Comparison of ENCODE assay signal across 19 cellular contexts in the genomic region with DNA sequence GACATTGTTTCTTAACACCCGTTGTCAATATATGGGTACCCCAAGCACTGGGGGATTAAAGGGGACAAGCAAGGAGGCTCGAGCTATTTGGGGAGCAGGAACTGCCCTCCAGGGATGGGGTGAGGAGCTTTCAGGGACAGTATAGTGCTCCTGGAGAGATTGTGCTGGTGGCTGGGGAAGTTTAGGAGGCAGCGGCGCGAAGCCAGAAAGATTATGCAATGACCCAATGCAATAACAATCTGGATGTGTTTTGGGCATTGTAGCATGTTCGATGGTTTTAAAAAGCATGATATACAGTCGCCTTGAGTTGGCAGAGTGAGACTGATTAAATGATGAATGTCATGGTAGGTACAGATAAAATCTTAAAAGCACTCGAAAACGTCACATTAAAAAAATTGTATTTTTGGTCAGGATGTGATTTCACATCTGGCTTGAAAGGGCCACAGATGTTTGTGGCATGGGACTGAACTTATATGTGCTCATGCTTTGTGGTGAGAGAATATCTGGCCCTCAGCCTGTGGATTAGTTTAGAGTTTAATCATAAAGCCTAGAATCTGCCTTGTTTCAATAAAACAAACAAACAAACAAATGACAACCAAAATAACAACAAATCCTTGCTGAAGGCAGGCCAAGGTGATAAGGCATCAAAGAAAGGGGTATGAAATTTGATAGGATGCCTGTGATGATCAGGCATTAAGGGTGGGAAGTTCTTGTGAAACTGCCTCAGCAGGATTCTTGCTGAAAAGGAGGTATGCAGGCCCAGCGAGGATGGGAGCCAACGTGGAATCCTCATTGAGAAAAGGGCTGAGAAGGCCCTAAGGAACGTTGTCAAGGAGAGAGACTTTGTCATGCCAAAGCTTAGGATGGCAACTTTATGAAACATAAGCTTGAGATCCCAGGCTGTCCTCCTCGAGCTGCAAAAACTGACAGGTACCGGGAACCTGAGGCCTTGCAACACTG.
"Had no signal": no experiment of that assay in that cellular context is flagged by ENCODE, and none has a peak within 500 bp of the region (broad histone marks: within the 10 kb centered on the region; RNA-seq: fewer than 3 reads in every experiment).

No MANE protein-coding gene starts in this region.

- H3K4me3 ChIP-seq: left lung, testis had no signal

- H3K36me3 ChIP-seq: left lung had no signal

- H3K27me3 ChIP-seq: foreskin keratinocyte, left lung, testis had no signal

- DNase-seq: activated B cell treated with CpG ODN at 0.5 μM for 24 hours; activated CD4-positive, alpha-beta T cell treated with anti-CD3 and anti-CD28 coated beads, Interleukin-2, amount 10 ng/mL, durations not matched to agents 7 days and 5 days; activated effector memory CD4-positive, alpha-beta T cell treated with anti-CD3 and anti-CD28 coated beads, Interleukin-2, amount 50 U/mL, for 16 hours; activated T-cell treated with anti-CD3 and anti-CD28 coated beads, Interleukin-2, amount 50 U/mL, for 1 hour; amniotic stem cell; effector memory CD8-positive, alpha-beta T cell; foreskin keratinocyte; islet precursor cell; left lung; mesenchymal stem cell; nephron progenitor cell; stimulated activated CD4-positive, alpha-beta T cell treated with anti-CD3 and anti-CD28 coated beads, Interleukin-4, amount 100 ng/mL, for 1 hour; stimulated activated CD8-positive, alpha-beta memory T cell treated with anti-CD3 and anti-CD28 coated beads, Interleukin-4, amount 100 ng/mL, for 48 hours; stimulated activated naive CD8-positive, alpha-beta T cell treated with anti-CD3 and anti-CD28 coated beads, Interleukin-15, Interleukin-2, amounts not matched to agents 100 U/mL and 50 U/mL, for 24 hours; testis had no signal

- H3K9me3 Mint-ChIP-seq: activated B cell treated with CpG ODN at 0.5 μM for 24 hours; activated CD4-positive, alpha-beta T cell treated with anti-CD3 and anti-CD28 coated beads, Interleukin-2, amount 10 ng/mL, durations not matched to agents 7 days and 5 days; activated naive CD4-positive, alpha-beta T cell treated with anti-CD3 and anti-CD28 coated beads, Interleukin-2, amount 50 U/mL, for 72 hours; brain; central memory CD8-positive, alpha-beta T cell; effector memory CD8-positive, alpha-beta T cell; nephron progenitor cell; T-helper 1 cell treated with Interleukin-12 subunit alpha and Interleukin-12 subunit beta and Interleukin-4 antibody, amounts not matched to agents 30 μg/mL and 1 μg/mL, for 36 hours had no signal

- H3K4me1 Mint-ChIP-seq: activated B cell treated with CpG ODN at 0.5 μM for 24 hours; activated CD4-positive, alpha-beta T cell treated with anti-CD3 and anti-CD28 coated beads, Interleukin-2, amount 10 ng/mL, durations not matched to agents 7 days and 5 days had no signal

- H3K4me1 ChIP-seq: left lung had no signal

- H3K27me3 Mint-ChIP-seq: brain had no signal

- ATAC-seq: activated naive CD4-positive, alpha-beta T cell treated with anti-CD3 and anti-CD28 coated beads, Interleukin-2, amount 50 U/mL, for 72 hours; effector memory CD8-positive, alpha-beta T cell; foreskin keratinocyte; left lung; stimulated activated naive CD8-positive, alpha-beta T cell treated with anti-CD3 and anti-CD28 coated beads, Interleukin-15, Interleukin-2, amounts not matched to agents 100 U/mL and 50 U/mL, for 24 hours had no signal

- H3K27ac Mint-ChIP-seq: activated B cell treated with CpG ODN at 0.5 μM for 24 hours; activated CD4-positive, alpha-beta T cell treated with anti-CD3 and anti-CD28 coated beads, Interleukin-2, amount 10 ng/mL, durations not matched to agents 7 days and 5 days; activated naive CD4-positive, alpha-beta T cell treated with anti-CD3 and anti-CD28 coated beads, Interleukin-2, amount 50 U/mL, for 72 hours; nephron progenitor cell; T-helper 1 cell treated with Interleukin-12 subunit alpha and Interleukin-12 subunit beta and Interleukin-4 antibody, amounts not matched to agents 30 μg/mL and 1 μg/mL, for 36 hours had no signal

- H3K4me3 Mint-ChIP-seq: activated B cell treated with CpG ODN at 0.5 μM for 24 hours; activated CD4-positive, alpha-beta T cell treated with anti-CD3 and anti-CD28 coated beads, Interleukin-2, amount 10 ng/mL, durations not matched to agents 7 days and 5 days; brain; central memory CD8-positive, alpha-beta T cell; effector memory CD8-positive, alpha-beta T cell; nephron progenitor cell; T-helper 1 cell treated with Interleukin-12 subunit alpha and Interleukin-12 subunit beta and Interleukin-4 antibody, amounts not matched to agents 30 μg/mL and 1 μg/mL, for 36 hours had no signal

- H3K36me3 Mint-ChIP-seq: brain had no signal

- H3K9me3 ChIP-seq: left lung, testis had no signal

- H3K27ac ChIP-seq: foreskin keratinocyte, left lung, testis had no signal
